20 cellular contexts compared by ENCODE assay signal in genomic region chr12:30023186-30023585, GRCh38.
DNase-seq lines count a peak whose midpoint lies in the region; FAIRE-seq and TF ChIP-seq lines count a peak whose summit lies in the region.
"Had no signal": no experiment of that assay in that cellular context is flagged by ENCODE, and none has a peak within 500 bp of the region (broad histone marks: within the 10 kb centered on the region; RNA-seq: fewer than 3 reads in every experiment).

No MANE protein-coding gene starts in this region.

- H3K9me3 ChIP-seq in astrocyte (ENCODE audit: insufficient read depth, low read depth, low read length) (no peaks in the 10 kb centered on the region), GM23248 (ENCODE audit: low read depth) (no peaks in the 10 kb centered on the region)

- H3K27me3 Mint-ChIP-seq in astrocyte (ENCODE audit: low read depth, unreplicated experiment): no peaks in the 10 kb centered on the region

- H3F3A ChIP-seq in GM23248 (ENCODE audit: insufficient read depth): 0 out of 2 replicates have a peak, but pooled peaks cover 5% of the 10 kb centered on the region

- no peaks in the 10 kb centered on the region for H3K79me2 ChIP-seq in astrocyte (ENCODE audit: insufficient read depth, low read length)
- no peaks in the 10 kb centered on the region for H3K79me2 ChIP-seq in GM23248 (ENCODE audit: insufficient read depth)

- no peak for TF ChIP-seq CTCF in astrocyte (IDR thresholded peaks at IDR 0.05; ENCODE audit: insufficient read depth, low read depth, low read length)
- TF ChIP-seq CTCF in fibroblast of the aortic adventitia (IDR thresholded peaks at IDR 0.05; ENCODE audit: insufficient read depth, low read length): no peak

- peaks cover 56% of the 10 kb centered on the region for H3K4me1 Mint-ChIP-seq in astrocyte (ENCODE audit: low read depth, unreplicated experiment)
- H3K4me1 Mint-ChIP-seq: CD4-positive, alpha-beta memory T cell had no signal

- in situ Hi-C loops in GM23248 (cut with MboI): no loop called here

- H4K20me1 ChIP-seq in astrocyte (ENCODE audit: insufficient read depth, low read length) (no peaks in the 10 kb centered on the region), GM23248 (ENCODE audit: insufficient read depth) (no peaks in the 10 kb centered on the region)

- no peak overlapping the region for H3K4me3 Mint-ChIP-seq in astrocyte (ENCODE audit: unreplicated experiment)
- H3K4me3 Mint-ChIP-seq: CD4-positive, alpha-beta memory T cell; HFFc6 had no signal

- no peaks in the 10 kb centered on the region for H3K27me3 ChIP-seq in astrocyte (ENCODE audit: insufficient read depth, low read length)
- no peaks in the 10 kb centered on the region for H3K27me3 ChIP-seq in GM23248 (replicated peaks; ENCODE audit: insufficient read depth)

- no peaks in the 10 kb centered on the region for H3K9me2 ChIP-seq in GM23248 (ENCODE audit: insufficient read depth)

- no peak overlapping the region for H3K27ac ChIP-seq in astrocyte (ENCODE audit: low read depth, low read length)
- no peak overlapping the region for H3K27ac ChIP-seq in GM23248

- no peak overlapping the region for H3K27ac Mint-ChIP-seq in astrocyte (ENCODE audit: unreplicated experiment)
- H3K27ac Mint-ChIP-seq: CD4-positive, alpha-beta memory T cell; HFFc6 had no signal

- no peak overlapping the region for H3K4me2 ChIP-seq in astrocyte (ENCODE audit: low read length)
- no peak overlapping the region for H3K4me2 ChIP-seq in GM23248 (ENCODE audit: unreplicated experiment)

- H3K4me1 ChIP-seq in astrocyte (ENCODE audit: insufficient read depth, low read length) (peaks cover 18% of the 10 kb centered on the region), GM23248 (ENCODE audit: insufficient read depth) (peaks cover 23% of the 10 kb centered on the region)
- H3K4me1 ChIP-seq: HAP-1 had no signal

- H3K9ac ChIP-seq in astrocyte (ENCODE audit: low read length) (no peak overlapping the region), GM23248 (no peak overlapping the region)

- H3K9me3 Mint-ChIP-seq in astrocyte (ENCODE audit: unreplicated experiment): peaks cover 6% of the 10 kb centered on the region

- H3K4me3 ChIP-seq in astrocyte (ENCODE audit: insufficient read depth, low read depth, low read length) (no peak overlapping the region), fibroblast of the aortic adventitia (ENCODE audit: low read depth, low read length) (no peak overlapping the region), GM23248 (no peak overlapping the region)
- H3K4me3 ChIP-seq: HAP-1 had no signal

- H2AFZ ChIP-seq in astrocyte (ENCODE audit: low read depth, low read length) (no peak overlapping the region), GM23248 (no peak overlapping the region)

- peak; percentile 63 for DNase-seq in A172 (ENCODE audit: low spot score)
- peak; percentile 65 for DNase-seq in EH (ENCODE audit: low read depth)
- peak; percentile 66 for DNase-seq in astrocyte (ENCODE audit: low read depth)
- peak; percentile 79 for DNase-seq in fibroblast of the aortic adventitia (ENCODE audit: low read depth)
- no peak for DNase-seq in dedifferentiated amniotic fluid mesenchymal stem cell (ENCODE audit: extremely low spot score)
- DNase-seq in DMS79 (lab: John Stamatoyannopoulos, UW): no peak
- DNase-seq in GM23248: no peak
- no peak for DNase-seq in foreskin melanocyte
- DNase-seq: 8988T; C1 segment of cervical spinal cord; CD4-positive, alpha-beta memory T cell; COR-L47; DMS153; GF-D8; GOT3; HFFc6 had no signal

- no peak for FAIRE-seq in astrocyte (lab: Jason Lieb, UNC)
- FAIRE-seq: GM12891, GM18507, H54 had no signal

- no peaks in the 10 kb centered on the region for H3K36me3 ChIP-seq in astrocyte (ENCODE audit: insufficient read depth, low read length)
- no peaks in the 10 kb centered on the region for H3K36me3 ChIP-seq in GM23248 (ENCODE audit: low read depth)
- H3K36me3 ChIP-seq: HAP-1 had no signal

- 65 to 75% methylated on average over 2 of the region's 2 CpGs for WGBS in GM23248 (ENCODE audit: low coverage in 1 of 2, low lambda C conversion rate in 2 of 2, missing lambda C conversion rate in 2 of 2), 2 experiments

- no peaks in the 10 kb centered on the region for H3K36me3 Mint-ChIP-seq in astrocyte (ENCODE audit: low read depth, unreplicated experiment)
- H3K36me3 Mint-ChIP-seq: CD4-positive, alpha-beta memory T cell had no signal

Comparison
In these comparisons a context has a peak if more than half of its experiments do, and no peak if none do; other contexts are left out.
1. DNase-seq: peak in A172 (single experiment), EH (single experiment), astrocyte (single experiment) and fibroblast of the aortic adventitia (single experiment); none in dedifferentiated amniotic fluid mesenchymal stem cell (single experiment), DMS79 (single experiment), GM23248 (single experiment) and foreskin melanocyte (single experiment).